ENCODE assay signal across 1 cellular context in the genomic region with DNA sequence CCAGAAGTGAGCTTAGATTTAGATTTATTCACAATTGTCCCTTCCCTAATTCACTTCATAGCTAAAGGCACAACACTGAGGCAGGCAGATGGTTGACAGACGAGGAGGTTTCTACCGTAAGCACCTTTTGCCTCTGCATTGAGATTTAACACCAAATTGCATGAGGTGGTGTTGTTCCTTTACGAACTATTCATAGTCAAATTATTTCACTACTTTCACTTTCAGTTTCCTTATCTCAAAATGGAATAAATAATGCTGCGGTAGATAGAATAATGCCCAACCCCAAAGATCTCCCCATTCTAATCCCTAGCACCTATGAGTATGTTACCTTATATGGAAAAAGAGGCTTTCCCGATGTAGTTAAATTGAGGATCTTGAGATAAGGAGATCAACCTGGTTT.
TF ChIP-seq lines count a peak whose summit lies in the region.

No MANE protein-coding gene starts in this region.

TF ChIP-seq in HepG2, 621 proteins besides CTCF, POLR2A, EP300 and RAD21 (continued from another document):
- TF ChIP-seq, protein P1, sequence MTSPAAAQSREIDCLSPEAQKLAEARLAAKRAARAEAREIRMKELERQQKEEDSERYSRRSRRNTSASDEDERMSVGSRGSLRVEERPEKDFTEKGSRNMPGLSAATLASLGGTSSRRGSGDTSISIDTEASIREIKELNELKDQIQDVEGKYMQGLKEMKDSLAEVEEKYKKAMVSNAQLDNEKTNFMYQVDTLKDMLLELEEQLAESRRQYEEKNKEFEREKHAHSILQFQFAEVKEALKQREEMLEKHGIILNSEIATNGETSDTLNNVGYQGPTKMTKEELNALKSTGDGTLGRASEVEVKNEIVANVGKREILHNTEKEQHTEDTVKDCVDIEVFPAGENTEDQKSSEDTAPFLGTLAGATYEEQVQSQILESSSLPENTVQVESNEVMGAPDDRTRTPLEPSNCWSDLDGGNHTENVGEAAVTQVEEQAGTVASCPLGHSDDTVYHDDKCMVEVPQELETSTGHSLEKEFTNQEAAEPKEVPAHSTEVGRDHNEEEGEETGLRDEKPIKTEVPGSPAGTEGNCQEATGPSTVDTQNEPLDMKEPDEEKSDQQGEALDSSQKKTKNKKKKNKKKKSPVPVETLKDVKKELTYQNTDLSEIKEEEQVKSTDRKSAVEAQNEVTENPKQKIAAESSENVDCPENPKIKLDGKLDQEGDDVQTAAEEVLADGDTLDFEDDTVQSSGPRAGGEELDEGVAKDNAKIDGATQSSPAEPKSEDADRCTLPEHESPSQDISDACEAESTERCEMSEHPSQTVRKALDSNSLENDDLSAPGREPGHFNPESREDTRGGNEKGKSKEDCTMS (CRISPR knock-in tag; conservative IDR thresholded peaks at IDR 0.05), result no peak
- TF ChIP-seq IKZF1 (IDR thresholded peaks at IDR 0.05), result no peak
- TF ChIP-seq ZNF788 (CRISPR knock-in tag; IDR thresholded peaks at IDR 0.05; ENCODE audit: borderline replicate concordance), result no peak
- TF ChIP-seq SMAD1 (CRISPR knock-in tag; IDR thresholded peaks at IDR 0.05; ENCODE audit: borderline replicate concordance, low read depth), result no peak
- TF ChIP-seq TEAD2 (CRISPR knock-in tag; IDR thresholded peaks at IDR 0.05), result no peak
- TF ChIP-seq, protein P2, sequence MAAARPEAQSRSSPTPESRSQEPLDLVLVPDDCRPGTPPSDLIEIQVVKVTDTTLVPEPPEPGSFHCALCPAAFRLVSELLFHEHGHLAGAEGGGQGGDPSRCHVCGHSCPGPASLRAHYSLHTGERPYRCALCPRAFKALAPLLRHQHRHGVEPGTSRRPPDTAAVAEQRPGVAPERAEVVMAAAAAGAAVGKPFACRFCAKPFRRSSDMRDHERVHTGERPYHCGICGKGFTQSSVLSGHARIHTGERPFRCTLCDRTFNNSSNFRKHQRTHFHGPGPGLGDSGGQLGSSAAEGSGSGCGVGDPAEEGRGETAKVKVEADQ (CRISPR knock-in tag; IDR thresholded peaks at IDR 0.05; ENCODE audit: borderline replicate concordance), result no peak
- TF ChIP-seq CC2D1A (CRISPR knock-in tag; IDR thresholded peaks at IDR 0.05), result no peak
- no peak for TF ChIP-seq HIC2 (CRISPR knock-in tag; IDR thresholded peaks at IDR 0.05; ENCODE audit: low read depth)
- TF ChIP-seq, protein P3, sequence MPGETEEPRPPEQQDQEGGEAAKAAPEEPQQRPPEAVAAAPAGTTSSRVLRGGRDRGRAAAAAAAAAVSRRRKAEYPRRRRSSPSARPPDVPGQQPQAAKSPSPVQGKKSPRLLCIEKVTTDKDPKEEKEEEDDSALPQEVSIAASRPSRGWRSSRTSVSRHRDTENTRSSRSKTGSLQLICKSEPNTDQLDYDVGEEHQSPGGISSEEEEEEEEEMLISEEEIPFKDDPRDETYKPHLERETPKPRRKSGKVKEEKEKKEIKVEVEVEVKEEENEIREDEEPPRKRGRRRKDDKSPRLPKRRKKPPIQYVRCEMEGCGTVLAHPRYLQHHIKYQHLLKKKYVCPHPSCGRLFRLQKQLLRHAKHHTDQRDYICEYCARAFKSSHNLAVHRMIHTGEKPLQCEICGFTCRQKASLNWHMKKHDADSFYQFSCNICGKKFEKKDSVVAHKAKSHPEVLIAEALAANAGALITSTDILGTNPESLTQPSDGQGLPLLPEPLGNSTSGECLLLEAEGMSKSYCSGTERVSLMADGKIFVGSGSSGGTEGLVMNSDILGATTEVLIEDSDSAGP (CRISPR knock-in tag; IDR thresholded peaks at IDR 0.05; ENCODE audit: borderline replicate concordance), result no peak
- no peak for TF ChIP-seq HNRNPLL (IDR thresholded peaks at IDR 0.05; ENCODE audit: low read depth, low read length, poor library complexity, severe bottlenecking)
- no peak for TF ChIP-seq RFXANK (CRISPR knock-in tag; IDR thresholded peaks at IDR 0.05)
- no peak for TF ChIP-seq SYNCRIP (IDR thresholded peaks at IDR 0.05; ENCODE audit: insufficient read depth, low read depth, low read length)
